8 cellular contexts compared by ENCODE assay signal in genomic region chr13:43785166-43785680, GRCh38. TPM values are rescaled to one million over a fixed set of nuclear protein-coding genes. Genes with fewer than 3 reads are reported as not detected.
DNase-seq lines count a peak whose midpoint lies in the region; ATAC-seq and TF ChIP-seq lines count a peak whose summit lies in the region.

No MANE protein-coding gene starts in this region.

- DNase-seq in BE2C (no peak), MM.1S (no peak), neural crest cell (ENCODE audit: low read depth, low spot score) (no peak), glomerular visceral epithelial cell (ENCODE audit: extremely low spot score) (no peak), COLO829 (ENCODE audit: low spot score) (no peak), hippocampal formation (lab: John Stamatoyannopoulos, UW) (no peak)
- DNase-seq in effector memory CD4-positive, alpha-beta T cell = no peak

- H3K27ac ChIP-seq in MM.1S (ENCODE audit: low read length) = no peak overlapping the region
- H3K27ac ChIP-seq in effector memory CD4-positive, alpha-beta T cell (ENCODE audit: insufficient read depth, low read length, poor library complexity, severe bottlenecking) = no peak overlapping the region

- no peaks in the 10 kb centered on the region for H3K9me2 ChIP-seq in MM.1S (replicated peaks; ENCODE audit: insufficient read depth, low read length)

- ATAC-seq in HG02678 (IDR thresholded peaks at IDR 0.05; ENCODE audit: unreplicated experiment) = no peak

- no peak overlapping the region for H2AFZ ChIP-seq in MM.1S (ENCODE audit: low read length)

- H4K20me1 ChIP-seq in MM.1S (ENCODE audit: insufficient read depth, low read length) = no peaks in the 10 kb centered on the region

- TF ChIP-seq CTCF in BE2C (IDR thresholded peaks at IDR 0.05; ENCODE audit: low read depth, low read length) (no peak), MM.1S (IDR thresholded peaks at IDR 0.05; ENCODE audit: low read length) (no peak), neural crest cell (conservative IDR thresholded peaks at IDR 0.05) (no peak)

- H3K27me3 Mint-ChIP-seq in neural crest cell (ENCODE audit: low read depth) = peaks cover 14% of the 10 kb centered on the region

- H3K36me3 ChIP-seq in BE2C = no peaks in the 10 kb centered on the region
- no peaks in the 10 kb centered on the region for H3K36me3 ChIP-seq in MM.1S (replicated peaks; ENCODE audit: insufficient read depth, low read length)
- no peaks in the 10 kb centered on the region for H3K36me3 ChIP-seq in effector memory CD4-positive, alpha-beta T cell (ENCODE audit: control insufficient read depth, insufficient read depth, low read length)

- H3K9ac ChIP-seq in MM.1S (ENCODE audit: low read length) = no peak overlapping the region

- H3K4me2 ChIP-seq in MM.1S (ENCODE audit: low read depth, low read length) = peak overlapping the region; percentile 76; the same call in 1 of the 2 replicates

- H3K4me1 ChIP-seq in BE2C = peaks cover 18% of the 10 kb centered on the region
- H3K4me1 ChIP-seq in MM.1S (ENCODE audit: low read length) = no peaks in the 10 kb centered on the region
- peaks cover 7% of the 10 kb centered on the region for H3K4me1 ChIP-seq in effector memory CD4-positive, alpha-beta T cell (ENCODE audit: control insufficient read depth, insufficient read depth, low read length, poor library complexity, severe bottlenecking)

- H3K27ac Mint-ChIP-seq in neural crest cell (ENCODE audit: unreplicated experiment) = no peak overlapping the region

- peak overlapping the region; percentile 85 for H3K4me3 Mint-ChIP-seq in neural crest cell

- H3K36me3 Mint-ChIP-seq in neural crest cell (ENCODE audit: low read depth) = no peaks in the 10 kb centered on the region

- no peaks in the 10 kb centered on the region for H3K79me2 ChIP-seq in MM.1S (ENCODE audit: low read length)

- H3K4me1 Mint-ChIP-seq in neural crest cell = peaks cover 31% of the 10 kb centered on the region

- no peaks in the 10 kb centered on the region for H3K9me3 ChIP-seq in BE2C
- H3K9me3 ChIP-seq in MM.1S (replicated peaks; ENCODE audit: insufficient read depth, low read length) = no peaks in the 10 kb centered on the region
- H3K9me3 ChIP-seq in effector memory CD4-positive, alpha-beta T cell (ENCODE audit: control insufficient read depth, low read length) = no peaks in the 10 kb centered on the region

- no peaks in the 10 kb centered on the region for H3K27me3 ChIP-seq in BE2C
- H3K27me3 ChIP-seq in MM.1S (replicated peaks; ENCODE audit: insufficient read depth, low read length) = no peaks in the 10 kb centered on the region
- H3K27me3 ChIP-seq in effector memory CD4-positive, alpha-beta T cell (replicated peaks; ENCODE audit: control insufficient read depth, insufficient read depth, low read length, poor library complexity, severe bottlenecking) = peaks cover 6% of the 10 kb centered on the region

- H3K9me3 Mint-ChIP-seq in neural crest cell = no peaks in the 10 kb centered on the region

- H3K4me3 ChIP-seq in BE2C (ENCODE audit: low read depth, low read length) (peak overlapping the region; percentile 73), MM.1S (ENCODE audit: low read length) (no peak overlapping the region)
- peak overlapping the region; percentile 67 for H3K4me3 ChIP-seq in effector memory CD4-positive, alpha-beta T cell (ENCODE audit: insufficient read depth, low read depth, low read length, poor library complexity, severe bottlenecking)

- H3F3A ChIP-seq in MM.1S (ENCODE audit: insufficient read depth, low read length) = no peaks in the 10 kb centered on the region

RNA-seq across cellular contexts. Expression of gene ENOX1, which starts 1.5 kb away (rescaled TPM):
- polyA plus RNA-seq in BE2C (2012; ENCODE audit: insufficient read depth, insufficient read length, low read depth) = 14.5 TPM
- 3.1 and 3.8 TPM in 2 replicates for total RNA-seq in neural crest cell
